Comparison of ENCODE assay signal across 11 cellular contexts in the genomic region with DNA sequence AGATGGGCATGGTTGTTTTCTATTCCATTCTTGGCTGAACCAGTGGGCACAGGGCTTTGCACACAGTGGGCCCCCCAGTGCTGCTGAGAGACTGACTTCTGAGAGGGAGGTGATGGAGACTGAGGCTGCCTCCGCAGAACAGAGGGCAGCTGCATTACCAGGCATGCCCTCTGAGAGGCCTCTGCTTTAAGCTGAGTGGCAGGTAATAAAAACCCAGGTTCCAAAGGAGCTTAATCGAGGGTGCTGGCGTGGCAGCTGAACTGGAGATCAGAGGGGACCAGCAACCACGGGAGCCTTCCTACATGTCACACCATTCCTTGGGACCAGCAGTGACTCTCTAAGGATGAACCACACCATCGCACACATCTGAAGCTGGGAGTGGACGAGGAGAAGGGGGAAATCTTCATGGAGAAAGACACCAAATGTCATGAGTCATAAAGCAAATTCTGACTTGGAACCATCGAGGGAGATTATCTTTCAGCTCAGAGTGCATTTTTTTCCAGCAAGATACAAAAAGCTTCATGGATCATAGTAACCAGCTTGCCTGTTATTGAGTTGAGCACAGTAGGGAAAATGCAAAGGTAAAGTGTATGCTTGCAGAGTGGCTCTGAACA. TPM values are rescaled to one million over a fixed set of nuclear protein-coding genes. Genes with fewer than 3 reads are reported as not detected.
A peak's percentile ranks its signal among the peaks of the same experiment; 100 is the strongest.
DNase-seq lines count a peak whose midpoint lies in the region; ATAC-seq and FAIRE-seq lines count a peak whose summit lies in the region.
"Had no signal": no experiment of that assay in that cellular context is flagged by ENCODE, and none has a peak within 500 bp of the region (broad histone marks: within the 10 kb centered on the region; RNA-seq: fewer than 3 reads in every experiment).

No MANE protein-coding gene starts in this region.

- H3K4me1 ChIP-seq in small intestine (ENCODE audit: control insufficient read depth in 2 of 2, insufficient read depth in 1 of 2, low read depth in 1 of 2, low read length in 1 of 2): peaks cover 3 to 8% of the 10 kb centered on the region in 2 donors

- no peaks in the 10 kb centered on the region for H3K27me3 ChIP-seq in small intestine (ENCODE audit: control insufficient read depth in 2 of 2, insufficient read depth in 2 of 2, low read length in 2 of 2)
- H3K27me3 ChIP-seq: vagina had no signal

- H3K9me3 ChIP-seq in small intestine (ENCODE audit: control insufficient read depth, low read depth): no peaks in the 10 kb centered on the region
- H3K9me3 ChIP-seq: vagina had no signal

- 15 to 64% (median 33%) methylated on average over 7 of the region's 7 CpGs for WGBS in small intestine, 3 donors

- no peaks in the 10 kb centered on the region for H3K36me3 ChIP-seq in small intestine (ENCODE audit: control insufficient read depth in 2 of 2, insufficient read depth in 2 of 2, low read length in 2 of 2)
- H3K36me3 ChIP-seq: vagina had no signal

- no peak for ATAC-seq in HG03045 (IDR thresholded peaks at IDR 0.05; ENCODE audit: unreplicated experiment)

- H3K4me3 ChIP-seq in small intestine (ENCODE audit: low read depth in 1 of 2, low read length in 2 of 2): no peak overlapping the region
- H3K4me3 ChIP-seq: vagina had no signal

- H3K27ac ChIP-seq in small intestine (ENCODE audit: low read depth in 1 of 2, low read length in 1 of 2): peak overlapping the region in 1 of 2 donors; percentile 4
- H3K27ac ChIP-seq: vagina had no signal

- no peak for FAIRE-seq in small intestine (lab: Jason Lieb, UNC)
- FAIRE-seq: endometrium had no signal

- DNase-seq in NCI-H82 (lab: John Stamatoyannopoulos, UW): peak; percentile 67
- no peak for DNase-seq in NCI-H82 treated with DMSO at 0.1 percent for 48 hours (lab: John Stamatoyannopoulos, UW; ENCODE audit: unreplicated experiment)
- peak; percentile 4 for DNase-seq in SHP77 treated with DMSO at 0.1 percent for 48 hours (lab: John Stamatoyannopoulos, UW)
- DNase-seq in hepatic stellate cell (ENCODE audit: low spot score): peak; percentile 17
- peak; percentile 67 for DNase-seq in small intestine
- DNase-seq in HPDE6-E6E7 (ENCODE audit: extremely low spot score): no peak
- DNase-seq in SW 1271 (lab: John Stamatoyannopoulos, UW): no peak
- DNase-seq: NCI-H345 had no signal

RNA-seq across cellular contexts. Expression of gene HIPK2, which starts 24.6 kb away (rescaled TPM):
- 10 to 100 TPM in 1 of 3 donors, 1 to 10 TPM in 2; 3.2 to 10.1 (median 4.2) TPM for polyA plus RNA-seq in small intestine

Comparison
In these comparisons a context has a peak if more than half of its experiments do, and no peak if none do; other contexts are left out.
1. DNase-seq: peak in NCI-H82 (single experiment), SHP77 treated with DMSO at 0.1 percent for 48 hours (single experiment), hepatic stellate cell (single experiment) and small intestine (single experiment); none in NCI-H82 treated with DMSO at 0.1 percent for 48 hours (single experiment), HPDE6-E6E7 (single experiment) and SW 1271 (0 of 2).